Comparison of ENCODE assay signal across 12 cellular contexts in genomic region chr11:117885777-117886176, GRCh38. TPM values are rescaled to one million over a fixed set of nuclear protein-coding genes. Genes with fewer than 3 reads are reported as not detected.
DNase-seq lines count a peak whose midpoint lies in the region; ATAC-seq, FAIRE-seq and TF ChIP-seq lines count a peak whose summit lies in the region.
"Had no signal": no experiment of that assay in that cellular context is flagged by ENCODE, and none has a peak within 500 bp of the region (broad histone marks: within the 10 kb centered on the region; RNA-seq: fewer than 3 reads in every experiment).

No MANE protein-coding gene starts in this region.

- DNase-seq in amniotic epithelial cell (ENCODE audit: low read depth) (peak; percentile 95), Right ventricle myocardium inferior (ENCODE audit: missing footprints) (peak; percentile 89), mucosa of descending colon (peak in 2 of 3 donors; percentile 42 to 46), OCI-M1 (lab: John Stamatoyannopoulos, UW) (no peak), D721Med (ENCODE audit: insufficient read length, low spot score) (no peak), kidney glomerular epithelial cell (lab: John Stamatoyannopoulos, UW) (no peak)
- DNase-seq in stimulated activated CD8-positive, alpha-beta memory T cell treated with anti-CD3 and anti-CD28 coated beads, Interleukin-4, amount 100 ng/mL, for 48 hours: peak; percentile 16
- DNase-seq: effector CD4-positive, alpha-beta T cell; NCI-H524; stimulated activated CD4-positive, alpha-beta T cell treated with anti-CD3 and anti-CD28 coated beads, Interleukin-12 subunit alpha, Interleukin-12 subunit beta, amount 100 ng/mL, for 4 hours had no signal

- no peaks in the 10 kb centered on the region for H3K9me3 ChIP-seq in mucosa of descending colon

- no peak for TF ChIP-seq CTCF in mucosa of descending colon (IDR thresholded peaks at IDR 0.05)
- TF ChIP-seq CTCF in D721Med (IDR thresholded peaks at IDR 0.05; ENCODE audit: insufficient read depth, missing control alignments): no peak

- intact Hi-C loops in Right ventricle myocardium inferior (cut with DNase I) (loop anchor here (5.0 kb wide), 1 partner anchor 33 kb away; no protein-coding TSS in a partner anchor), mucosa of descending colon (cut with DNase I, micrococcal nuclease) (no loop called here)

- H3K4me3 ChIP-seq in mucosa of descending colon: no peak overlapping the region

- H3K4me1 ChIP-seq in mucosa of descending colon (ENCODE audit: low read depth): peaks cover 4% of the 10 kb centered on the region

- ATAC-seq in Right ventricle myocardium inferior: peak; percentile 94
- peak; percentile 37 for ATAC-seq in mucosa of descending colon
- ATAC-seq in GM21360 (IDR thresholded peaks at IDR 0.05; ENCODE audit: unreplicated experiment): no peak

- no peaks in the 10 kb centered on the region for H3K36me3 ChIP-seq in mucosa of descending colon (ENCODE audit: low read depth)

- no peak for FAIRE-seq in D721Med (lab: Jason Lieb, UNC)

RNA-seq across cellular contexts. Expression of gene FXYD6, which starts 9.3 kb away (rescaled TPM):
- 41.2 TPM for total RNA-seq in Right ventricle myocardium inferior
- total RNA-seq in mucosa of descending colon: 100 to 1,000 TPM in 1 of 3 donors, 10 to 100 TPM in 2; 10.2 to 246 (median 15.9) TPM
- total RNA-seq: B cell had no signal

RNA-seq across cellular contexts. Expression of gene TMPRSS13, which starts 43.4 kb away (rescaled TPM):
- total RNA-seq in Right ventricle myocardium inferior (not detected), mucosa of descending colon (1 to 10 TPM in 1 of 3 donors, under 1 TPM in 2; 0.32 to 1.9 (median 0.72) TPM)

Comparison
In these comparisons a context has a peak if more than half of its experiments do, and no peak if none do; other contexts are left out.
1. DNase-seq: peak in amniotic epithelial cell (single experiment), Right ventricle myocardium inferior (single experiment), mucosa of descending colon (2 of 3) and stimulated activated CD8-positive, alpha-beta memory T cell treated with anti-CD3 and anti-CD28 coated beads, Interleukin-4, amount 100 ng/mL, for 48 hours (single experiment); none in OCI-M1 (single experiment), D721Med (single experiment) and kidney glomerular epithelial cell (single experiment).